In genomic region chr3:33016846-33017405, GRCh38 we compare ENCODE assay signal across 27 cellular contexts.
DNase-seq lines count a peak whose midpoint lies in the region; ATAC-seq and TF ChIP-seq lines count a peak whose summit lies in the region.
"Had no signal": no experiment of that assay in that cellular context is flagged by ENCODE, and none has a peak within 500 bp of the region (broad histone marks: within the 10 kb centered on the region; RNA-seq: fewer than 3 reads in every experiment).

No MANE protein-coding gene starts in this region.

- H3K79me2 ChIP-seq in parathyroid adenoma: peaks cover 4% of the 10 kb centered on the region

- H3K4me3 ChIP-seq in parathyroid adenoma (ENCODE audit: low read depth, low read length) (no peak overlapping the region), suprapubic skin (no peak overlapping the region)
- H3K4me3 ChIP-seq: A549, body of pancreas, GM23338, SJSA1, tibial nerve had no signal

- TF ChIP-seq CTCF in activated CD8-positive, alpha-beta T cell treated with anti-CD3 and anti-CD28 coated beads for 36 hours (IDR thresholded peaks at IDR 0.05): no peak
- TF ChIP-seq CTCF in parathyroid adenoma (IDR thresholded peaks at IDR 0.05): no peak
- no peak for TF ChIP-seq CTCF in suprapubic skin (IDR thresholded peaks at IDR 0.05)

- peak overlapping the region; percentile 43 for H3K4me2 ChIP-seq in parathyroid adenoma (ENCODE audit: low read length)
- H3K4me2 ChIP-seq: A549, GM23338 had no signal

- WGBS in suprapubic skin: 55% methylated on average over 5 of the region's 5 CpGs

- peaks cover 19% of the 10 kb centered on the region for H3K4me1 ChIP-seq in parathyroid adenoma
- no peaks in the 10 kb centered on the region for H3K4me1 ChIP-seq in suprapubic skin
- H3K4me1 ChIP-seq: A549, body of pancreas, SJSA1, tibial nerve had no signal

- no peak for TF ChIP-seq EP300 in suprapubic skin (IDR thresholded peaks at IDR 0.05)

- POLR2A ChIA-PET in activated CD8-positive, alpha-beta T cell treated with anti-CD3 and anti-CD28 coated beads for 36 hours (lab: Charles Lee): interaction anchor here (1.1 kb wide), 1 partner anchor 10 kb away, joined by 3 read pairs; no protein-coding TSS in a partner anchor
- POLR2A ChIA-PET in activated CD8-positive, alpha-beta T cell treated with anti-CD3 and anti-CD28 coated beads, Interleukin-2, amount 10 ng/mL, durations not matched to agents 7 days and 5 days (lab: Charles Lee): no interaction called here
- POLR2A ChIA-PET in activated CD4-positive, alpha-beta memory T cell treated with anti-CD3 and anti-CD28 coated beads for 36 hours (lab: Charles Lee): interaction anchor here (1.0 to 1.3 kb wide), 2 partner anchors 9 to 27 kb away, joined by 3 to 4 read pairs; no protein-coding TSS in a partner anchor

- H2AFZ ChIP-seq in parathyroid adenoma: peak overlapping the region; percentile 9
- H2AFZ ChIP-seq: GM23338 had no signal

- H3K9ac ChIP-seq in parathyroid adenoma: no peak overlapping the region

- H3K36me3 Mint-ChIP-seq in activated CD8-positive, alpha-beta T cell treated with anti-CD3 and anti-CD28 coated beads for 36 hours (ENCODE audit: low read depth): peaks cover 86% of the 10 kb centered on the region
- peaks cover 75% of the 10 kb centered on the region for H3K36me3 Mint-ChIP-seq in activated CD8-positive, alpha-beta T cell treated with anti-CD3 and anti-CD28 coated beads, Interleukin-2, amount 10 ng/mL, durations not matched to agents 7 days and 5 days (ENCODE audit: low read depth)
- H3K36me3 Mint-ChIP-seq in activated CD4-positive, alpha-beta memory T cell treated with anti-CD3 and anti-CD28 coated beads for 36 hours: peaks cover 86% of the 10 kb centered on the region
- H3K36me3 Mint-ChIP-seq in effector memory CD8-positive, alpha-beta T cell (ENCODE audit: insufficient read depth): peaks cover 50% of the 10 kb centered on the region

- peaks cover 24% of the 10 kb centered on the region for H3K4me1 Mint-ChIP-seq in activated CD8-positive, alpha-beta T cell treated with anti-CD3 and anti-CD28 coated beads for 36 hours (ENCODE audit: low read depth)
- peaks cover 11% of the 10 kb centered on the region for H3K4me1 Mint-ChIP-seq in activated CD8-positive, alpha-beta T cell treated with anti-CD3 and anti-CD28 coated beads, Interleukin-2, amount 10 ng/mL, durations not matched to agents 7 days and 5 days (ENCODE audit: low read depth)
- peaks cover 64% of the 10 kb centered on the region for H3K4me1 Mint-ChIP-seq in activated CD4-positive, alpha-beta memory T cell treated with anti-CD3 and anti-CD28 coated beads for 36 hours (ENCODE audit: low read depth)
- peaks cover 21 to 22% of the 10 kb centered on the region in 2 donors for H3K4me1 Mint-ChIP-seq in effector memory CD8-positive, alpha-beta T cell (ENCODE audit: low read depth in 2 of 2)
- H3K4me1 Mint-ChIP-seq: GM23338 had no signal

- no peaks in the 10 kb centered on the region for H3K27me3 Mint-ChIP-seq in activated CD8-positive, alpha-beta T cell treated with anti-CD3 and anti-CD28 coated beads for 36 hours
- H3K27me3 Mint-ChIP-seq in activated CD8-positive, alpha-beta T cell treated with anti-CD3 and anti-CD28 coated beads, Interleukin-2, amount 10 ng/mL, durations not matched to agents 7 days and 5 days (ENCODE audit: low read depth): no peaks in the 10 kb centered on the region
- H3K27me3 Mint-ChIP-seq in activated CD4-positive, alpha-beta memory T cell treated with anti-CD3 and anti-CD28 coated beads for 36 hours: no peaks in the 10 kb centered on the region
- no peaks in the 10 kb centered on the region for H3K27me3 Mint-ChIP-seq in effector memory CD8-positive, alpha-beta T cell
- H3K27me3 Mint-ChIP-seq: activated CD8-positive, alpha-beta memory T cell treated with anti-CD3 and anti-CD28 coated beads, Interleukin-2, amount 10 ng/mL, durations not matched to agents 7 days and 5 days; activated naive CD8-positive, alpha-beta T cell treated with anti-CD3 and anti-CD28 coated beads, Interleukin-2, amount 10 ng/mL, durations not matched to agents 7 days and 5 days; stimulated activated naive CD8-positive, alpha-beta T cell treated with anti-CD3 and anti-CD28 coated beads, Interleukin-15, amount 100 ng/mL, for 72 hours had no signal

- H3K27me3 ChIP-seq in parathyroid adenoma (ENCODE audit: control insufficient read depth, insufficient read depth, low read length): no peaks in the 10 kb centered on the region
- no peaks in the 10 kb centered on the region for H3K27me3 ChIP-seq in suprapubic skin
- H3K27me3 ChIP-seq: body of pancreas, SJSA1, tibial nerve had no signal

- TF ChIP-seq POLR2A in suprapubic skin (IDR thresholded peaks at IDR 0.05): no peak

- peak overlapping the region; percentile 34 for H3K27ac ChIP-seq in parathyroid adenoma
- no peak overlapping the region for H3K27ac ChIP-seq in suprapubic skin
- H3K27ac ChIP-seq: A549, body of pancreas, SJSA1, tibial nerve had no signal

- H3K27ac Mint-ChIP-seq in activated CD8-positive, alpha-beta T cell treated with anti-CD3 and anti-CD28 coated beads for 36 hours: peak overlapping the region; percentile 6
- no peak overlapping the region for H3K27ac Mint-ChIP-seq in activated CD8-positive, alpha-beta T cell treated with anti-CD3 and anti-CD28 coated beads, Interleukin-2, amount 10 ng/mL, durations not matched to agents 7 days and 5 days
- H3K27ac Mint-ChIP-seq in activated CD4-positive, alpha-beta memory T cell treated with anti-CD3 and anti-CD28 coated beads for 36 hours: peak overlapping the region; percentile 90
- peak overlapping the region; percentile 2 to 33 for H3K27ac Mint-ChIP-seq in effector memory CD8-positive, alpha-beta T cell
- H3K27ac Mint-ChIP-seq: activated CD8-positive, alpha-beta memory T cell treated with anti-CD3 and anti-CD28 coated beads, Interleukin-2, amount 10 ng/mL, durations not matched to agents 7 days and 5 days; activated naive CD8-positive, alpha-beta T cell treated with anti-CD3 and anti-CD28 coated beads, Interleukin-2, amount 10 ng/mL, durations not matched to agents 7 days and 5 days; GM23338; HFFc6; stimulated activated naive CD8-positive, alpha-beta T cell treated with anti-CD3 and anti-CD28 coated beads, Interleukin-15, amount 100 ng/mL, for 72 hours had no signal

- H3K4me3 Mint-ChIP-seq in activated CD8-positive, alpha-beta T cell treated with anti-CD3 and anti-CD28 coated beads for 36 hours: no peak overlapping the region
- no peak overlapping the region for H3K4me3 Mint-ChIP-seq in activated CD8-positive, alpha-beta T cell treated with anti-CD3 and anti-CD28 coated beads, Interleukin-2, amount 10 ng/mL, durations not matched to agents 7 days and 5 days
- peak overlapping the region; percentile 72 for H3K4me3 Mint-ChIP-seq in activated CD4-positive, alpha-beta memory T cell treated with anti-CD3 and anti-CD28 coated beads for 36 hours
- H3K4me3 Mint-ChIP-seq in effector memory CD8-positive, alpha-beta T cell: no peak overlapping the region
- H3K4me3 Mint-ChIP-seq: activated CD8-positive, alpha-beta memory T cell treated with anti-CD3 and anti-CD28 coated beads, Interleukin-2, amount 10 ng/mL, durations not matched to agents 7 days and 5 days; activated naive CD8-positive, alpha-beta T cell treated with anti-CD3 and anti-CD28 coated beads, Interleukin-2, amount 10 ng/mL, durations not matched to agents 7 days and 5 days; GM23338; HFFc6; stimulated activated naive CD8-positive, alpha-beta T cell treated with anti-CD3 and anti-CD28 coated beads, Interleukin-15, amount 100 ng/mL, for 72 hours had no signal

- intact Hi-C loops in activated CD8-positive, alpha-beta T cell treated with anti-CD3 and anti-CD28 coated beads for 36 hours (cut with micrococcal nuclease): no loop called here
- intact Hi-C loops in activated CD4-positive, alpha-beta memory T cell treated with anti-CD3 and anti-CD28 coated beads for 36 hours (cut with micrococcal nuclease): no loop called here

- H3K9me3 Mint-ChIP-seq in activated CD8-positive, alpha-beta T cell treated with anti-CD3 and anti-CD28 coated beads for 36 hours: no peaks in the 10 kb centered on the region
- H3K9me3 Mint-ChIP-seq in activated CD8-positive, alpha-beta T cell treated with anti-CD3 and anti-CD28 coated beads, Interleukin-2, amount 10 ng/mL, durations not matched to agents 7 days and 5 days (ENCODE audit: insufficient read depth): no peaks in the 10 kb centered on the region
- no peaks in the 10 kb centered on the region for H3K9me3 Mint-ChIP-seq in activated CD4-positive, alpha-beta memory T cell treated with anti-CD3 and anti-CD28 coated beads for 36 hours
- no peaks in the 10 kb centered on the region for H3K9me3 Mint-ChIP-seq in effector memory CD8-positive, alpha-beta T cell
- H3K9me3 Mint-ChIP-seq: activated naive CD8-positive, alpha-beta T cell treated with anti-CD3 and anti-CD28 coated beads, Interleukin-2, amount 10 ng/mL, durations not matched to agents 7 days and 5 days; GM23338; HFFc6; stimulated activated naive CD8-positive, alpha-beta T cell treated with anti-CD3 and anti-CD28 coated beads, Interleukin-15, amount 100 ng/mL, for 72 hours had no signal

- H3K36me3 ChIP-seq in parathyroid adenoma (ENCODE audit: control insufficient read depth, insufficient read depth, low read length) (no peaks in the 10 kb centered on the region), suprapubic skin (peaks cover 75% of the 10 kb centered on the region)

- H3K9me3 ChIP-seq in parathyroid adenoma (ENCODE audit: control insufficient read depth, low read length): no peaks in the 10 kb centered on the region
- no peaks in the 10 kb centered on the region for H3K9me3 ChIP-seq in suprapubic skin
- H3K9me3 ChIP-seq: A549, body of pancreas, SJSA1, tibial nerve had no signal

- ATAC-seq in activated CD8-positive, alpha-beta T cell treated with anti-CD3 and anti-CD28 coated beads for 36 hours: no peak
- no peak for ATAC-seq in activated CD8-positive, alpha-beta T cell treated with anti-CD3 and anti-CD28 coated beads, Interleukin-2, amount 10 ng/mL, durations not matched to agents 7 days and 5 days
- no peak for ATAC-seq in effector memory CD8-positive, alpha-beta T cell (replicated peaks)
- ATAC-seq in stimulated activated naive CD8-positive, alpha-beta T cell treated with anti-CD3 and anti-CD28 coated beads, Interleukin-15, Interleukin-2, amounts not matched to agents 100 U/mL and 50 U/mL, for 24 hours: no peak
- ATAC-seq: A549; activated CD4-positive, CD25-positive, alpha-beta regulatory T cell treated with anti-CD3 and anti-CD28 coated beads, Interleukin-2, amount 50 U/mL, for 24 hours; activated CD8-positive, alpha-beta memory T cell treated with anti-CD3 and anti-CD28 coated beads, Interleukin-2, amount 10 ng/mL, durations not matched to agents 7 days and 5 days; body of pancreas; GM23338; stimulated activated naive CD8-positive, alpha-beta T cell treated with anti-CD3 and anti-CD28 coated beads, Interleukin-15, amount 100 ng/mL, for 72 hours had no signal

- CTCF ChIA-PET in activated CD8-positive, alpha-beta T cell treated with anti-CD3 and anti-CD28 coated beads for 36 hours (lab: Charles Lee): interaction anchor here (1.0 kb wide), 1 partner anchor 14 kb away, joined by 3 read pairs; no protein-coding TSS in a partner anchor
- CTCF ChIA-PET in activated CD8-positive, alpha-beta T cell treated with anti-CD3 and anti-CD28 coated beads, Interleukin-2, amount 10 ng/mL, durations not matched to agents 7 days and 5 days (lab: Charles Lee): interaction anchor here (4.8 kb wide), 1 partner anchor 14 kb away, joined by 28 read pairs; no protein-coding TSS in a partner anchor
- CTCF ChIA-PET in activated CD4-positive, alpha-beta memory T cell treated with anti-CD3 and anti-CD28 coated beads for 36 hours (lab: Charles Lee): interaction anchor here (0.8 to 1.2 kb wide), 2 partner anchors 29 to 115 kb away, joined by 3 read pairs; no protein-coding TSS in a partner anchor

- DNase-seq in activated CD8-positive, alpha-beta T cell treated with anti-CD3 and anti-CD28 coated beads for 36 hours: no peak
- no peak for DNase-seq in activated CD8-positive, alpha-beta T cell treated with anti-CD3 and anti-CD28 coated beads, Interleukin-2, amount 10 ng/mL, durations not matched to agents 7 days and 5 days
- no peak for DNase-seq in activated CD4-positive, alpha-beta memory T cell treated with anti-CD3 and anti-CD28 coated beads for 36 hours
- DNase-seq in effector memory CD8-positive, alpha-beta T cell: no peak
- no peak for DNase-seq in stimulated activated naive CD8-positive, alpha-beta T cell treated with anti-CD3 and anti-CD28 coated beads, Interleukin-15, Interleukin-2, amounts not matched to agents 100 U/mL and 50 U/mL, for 24 hours
- DNase-seq in GDM1 (lab: John Stamatoyannopoulos, UW): no peak
- DNase-seq in suprapubic skin (ENCODE audit: low spot score in 2 of 2): no peak
- DNase-seq: activated CD8-positive, alpha-beta memory T cell treated with anti-CD3 and anti-CD28 coated beads, Interleukin-2, amount 10 ng/mL, durations not matched to agents 7 days and 5 days; activated effector memory CD4-positive, alpha-beta T cell treated with Interleukin-2 at 50 U/mL for 16 hours; activated naive CD8-positive, alpha-beta T cell treated with anti-CD3 and anti-CD28 coated beads, Interleukin-2, amount 10 ng/mL, durations not matched to agents 7 days and 5 days; AML-193; body of pancreas; COR-L47; HFFc6; mammary epithelial cell; NCI-H1417 treated with DMSO at 0.1 percent for 48 hours; NCI-H2081 treated with DMSO at 0.1 percent for 48 hours; NCI-H226; NCI-H748 treated with DMSO at 0.1 percent for 48 hours; stimulated activated CD4-positive, alpha-beta T cell treated with anti-CD3 and anti-CD28 coated beads, Interleukin-15, amount 100 ng/mL, for 24 hours; stimulated activated naive CD8-positive, alpha-beta T cell treated with anti-CD3 and anti-CD28 coated beads, Interleukin-15, amount 100 ng/mL, for 72 hours had no signal
